In the genomic region with DNA sequence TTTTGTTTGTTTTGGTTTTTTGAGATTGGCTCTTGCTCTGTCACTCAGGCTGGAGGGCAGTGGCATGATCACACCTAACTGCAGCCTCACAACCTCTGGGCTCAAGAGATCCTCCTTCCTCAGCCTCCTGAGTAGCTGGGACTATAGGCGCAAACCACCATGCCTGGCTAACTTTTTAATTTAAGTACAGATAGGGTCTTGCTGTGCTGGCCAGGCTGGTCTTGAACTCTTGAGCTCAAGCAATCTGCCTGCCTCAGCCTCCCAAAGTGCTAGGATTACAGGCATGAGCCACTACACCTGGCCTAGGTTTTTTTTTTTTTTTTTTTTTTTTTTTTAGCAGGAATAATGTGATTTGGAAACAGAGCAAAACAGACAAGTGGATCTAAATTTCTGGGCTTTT, we compare ENCODE assay signal across 10 cellular contexts. TPM values are rescaled to one million over a fixed set of nuclear protein-coding genes. Genes with fewer than 3 reads are reported as not detected.
"Had no signal": no experiment of that assay in that cellular context is flagged by ENCODE, and none has a peak within 500 bp of the region (broad histone marks: within the 10 kb centered on the region; RNA-seq: fewer than 3 reads in every experiment).

No MANE protein-coding gene starts in this region.

- DNase-seq: GM23248, GOT3, H7, IMR-90, KBM-7 had no signal

- H3K4me3 ChIP-seq: GM23248, HAP-1 had no signal

- H3K9ac ChIP-seq: GM23248, KMS-11 had no signal

- ATAC-seq: HCT116 had no signal

- H2AFZ ChIP-seq: GM23248 had no signal

- H3K9me3 ChIP-seq: HAP-1 had no signal

- H3K27ac ChIP-seq: GM23248, HL-60, KMS-11 had no signal

- H3K4me1 ChIP-seq: HAP-1 had no signal

- H3K4me2 ChIP-seq: KMS-11 had no signal

RNA-seq across cellular contexts. Expression of a gene that starts 50.5 kb away (rescaled TPM):
- total RNA-seq: H7, HT1080 had no signal
